ENCODE assay signal across 20 cellular contexts in genomic region chr21:38843806-38844479, GRCh38. TPM values are rescaled to one million over a fixed set of nuclear protein-coding genes. Genes with fewer than 3 reads are reported as not detected.
DNase-seq lines count a peak whose midpoint lies in the region; ATAC-seq and TF ChIP-seq lines count a peak whose summit lies in the region.
"Had no signal": no experiment of that assay in that cellular context is flagged by ENCODE, and none has a peak within 500 bp of the region (broad histone marks: within the 10 kb centered on the region; RNA-seq: fewer than 3 reads in every experiment).

No MANE protein-coding gene starts in this region.

- no peaks in the 10 kb centered on the region; the same call in 1 of the 2 replicates for H3K27me3 ChIP-seq in ACC112 (ENCODE audit: insufficient read depth, low read length)
- H3K27me3 ChIP-seq in foreskin keratinocyte: no peaks in the 10 kb centered on the region

- H3K9me3 Mint-ChIP-seq in chondrocyte (ENCODE audit: low read depth): peaks cover 5% of the 10 kb centered on the region
- H3K9me3 Mint-ChIP-seq: activated naive CD8-positive, alpha-beta T cell treated with anti-CD3 and anti-CD28 coated beads for 36 hours; CD4-positive, alpha-beta T cell; neural crest cell; stimulated activated naive CD8-positive, alpha-beta T cell treated with anti-CD3 and anti-CD28 coated beads, Interleukin-15, amount 100 ng/mL, for 72 hours had no signal

- no peaks in the 10 kb centered on the region for H3K36me3 ChIP-seq in ACC112 (ENCODE audit: insufficient read depth, low read length)
- H3K36me3 ChIP-seq: WERI-Rb-1 had no signal

- peaks cover 66% of the 10 kb centered on the region for H3K4me1 Mint-ChIP-seq in chondrocyte (ENCODE audit: low read depth)

- no peaks in the 10 kb centered on the region for H3K79me2 ChIP-seq in ACC112 (ENCODE audit: control insufficient read depth, insufficient read depth, low read length, unreplicated experiment)

- peak; percentile 83 for DNase-seq in NCI-H226
- no peak for DNase-seq in chondrocyte (ENCODE audit: low spot score)
- DNase-seq in foreskin keratinocyte: peak in 1 of 2 donors; percentile 82
- DNase-seq in islet precursor cell: no peak
- DNase-seq in activated CD4-positive, alpha-beta T cell treated with anti-CD3 and anti-CD28 coated beads for 1 hour: no peak
- DNase-seq in ecto neural progenitor cell (ENCODE audit: low spot score): no peak
- DNase-seq: activated naive CD8-positive, alpha-beta T cell treated with anti-CD3 and anti-CD28 coated beads for 36 hours; CD4-positive, alpha-beta T cell; DMS79; kidney glomerular epithelial cell; NCI-H1694 treated with DMSO at 0.1 percent for 48 hours; NCI-H510A; right cardiac atrium; Right ventricle myocardium superior; stimulated activated CD4-positive, alpha-beta T cell treated with anti-CD3 and anti-CD28 coated beads, Interleukin-1b, Interleukin-23, amount 100 ng/mL, for 48 hours; stimulated activated naive CD8-positive, alpha-beta T cell treated with anti-CD3 and anti-CD28 coated beads, Interleukin-15, amount 100 ng/mL, for 72 hours; WERI-Rb-1 had no signal

- H3K4me3 ChIP-seq in ACC112 (ENCODE audit: low read depth, low read length): no peak overlapping the region

- no peak for ATAC-seq in foreskin keratinocyte
- no peak for ATAC-seq in HG03565 (IDR thresholded peaks at IDR 0.05; ENCODE audit: unreplicated experiment)
- ATAC-seq: right cardiac atrium; stimulated activated naive CD8-positive, alpha-beta T cell treated with anti-CD3 and anti-CD28 coated beads, Interleukin-15, amount 100 ng/mL, for 72 hours had no signal

- H3K27ac ChIP-seq in ACC112 (ENCODE audit: low read depth, low read length) (peak overlapping the region; percentile 79), foreskin keratinocyte (peak overlapping the region; percentile 55)
- H3K27ac ChIP-seq: WERI-Rb-1 had no signal

- H3K4me1 ChIP-seq in ACC112 (ENCODE audit: control insufficient read depth, insufficient read depth, low read length, unreplicated experiment): peaks cover 54% of the 10 kb centered on the region
- peaks cover 29% of the 10 kb centered on the region for H3K4me1 ChIP-seq in foreskin keratinocyte

- H2AFZ ChIP-seq in ACC112 (ENCODE audit: low read length, unreplicated experiment): no peak overlapping the region

- no peaks in the 10 kb centered on the region for H3K27me3 Mint-ChIP-seq in chondrocyte (ENCODE audit: low read depth)
- H3K27me3 Mint-ChIP-seq: activated naive CD8-positive, alpha-beta T cell treated with anti-CD3 and anti-CD28 coated beads for 36 hours; CD4-positive, alpha-beta T cell had no signal

- H3K4me3 Mint-ChIP-seq in chondrocyte (ENCODE audit: unreplicated experiment): no peak overlapping the region
- H3K4me3 Mint-ChIP-seq: activated naive CD8-positive, alpha-beta T cell treated with anti-CD3 and anti-CD28 coated beads for 36 hours; CD4-positive, alpha-beta T cell; neural crest cell; stimulated activated naive CD8-positive, alpha-beta T cell treated with anti-CD3 and anti-CD28 coated beads, Interleukin-15, amount 100 ng/mL, for 72 hours had no signal

- TF ChIP-seq CTCF in chondrocyte (IDR thresholded peaks at IDR 0.05) (no peak), foreskin keratinocyte (conservative IDR thresholded peaks at IDR 0.05) (no peak)

- H3K27ac Mint-ChIP-seq in chondrocyte (ENCODE audit: unreplicated experiment): peak overlapping the region; percentile 78
- H3K27ac Mint-ChIP-seq: activated naive CD8-positive, alpha-beta T cell treated with anti-CD3 and anti-CD28 coated beads for 36 hours; CD4-positive, alpha-beta T cell; stimulated activated naive CD8-positive, alpha-beta T cell treated with anti-CD3 and anti-CD28 coated beads, Interleukin-15, amount 100 ng/mL, for 72 hours had no signal

- H3K36me3 Mint-ChIP-seq in chondrocyte (ENCODE audit: low read depth): no peaks in the 10 kb centered on the region
- H3K36me3 Mint-ChIP-seq: activated naive CD8-positive, alpha-beta T cell treated with anti-CD3 and anti-CD28 coated beads for 36 hours had no signal

RNA-seq across cellular contexts. Expression of gene ETS2, which starts 38.2 kb away (rescaled TPM):
- total RNA-seq in chondrocyte (12.0 to 14.2 TPM (median 13.6 TPM) in 3 replicates), foreskin keratinocyte (46.4 and 61.5 TPM in 2 replicates)
- polyA plus RNA-seq in foreskin keratinocyte: 21.4 and 32.5 TPM in 2 replicates
